In genomic region chr10:124589491-124590006, GRCh38 we compare ENCODE assay signal across 12 cellular contexts.
DNase-seq lines count a peak whose midpoint lies in the region; ATAC-seq, FAIRE-seq and TF ChIP-seq lines count a peak whose summit lies in the region.
"Had no signal": no experiment of that assay in that cellular context is flagged by ENCODE, and none has a peak within 500 bp of the region (broad histone marks: within the 10 kb centered on the region; RNA-seq: fewer than 3 reads in every experiment).

No MANE protein-coding gene starts in this region.

- DNase-seq in DMS79 treated with DMSO at 0.1 percent for 48 hours (lab: John Stamatoyannopoulos, UW) (peak; percentile 43), body of pancreas (peak; percentile 63 to 78 (median 72)), keratinocyte (ENCODE audit: low read depth, low spot score) (no peak), retina (peak; percentile 34), iPS-NIHi11 (ENCODE audit: low spot score) (no peak), D721Med (ENCODE audit: insufficient read length, low spot score) (no peak), HEK293T (ENCODE audit: extremely low spot score) (no peak), amniotic stem cell (lab: John Stamatoyannopoulos, UW) (no peak)
- DNase-seq: activated CD4-positive, alpha-beta T cell treated with anti-CD3 and anti-CD28 coated beads for 4 hours; lower lobe of right lung had no signal

- H3K4me1 ChIP-seq in body of pancreas (peaks cover 22% of the 10 kb centered on the region), keratinocyte (ENCODE audit: control insufficient read depth, extremely low read depth, insufficient read depth, low read length) (no peaks in the 10 kb centered on the region)
- H3K4me1 ChIP-seq: SJSA1 had no signal

- WGBS in body of pancreas, 2 donors = 18 to 19% methylated on average over 13 to 22 of the region's 22 CpGs

- no peaks in the 10 kb centered on the region for H3K9me1 ChIP-seq in keratinocyte (ENCODE audit: control insufficient read depth, extremely low read depth, insufficient read depth, low read length)

- H3K9me3 ChIP-seq in body of pancreas (no peaks in the 10 kb centered on the region), keratinocyte (ENCODE audit: control insufficient read depth, low read depth, low read length) (peaks cover 5% of the 10 kb centered on the region)
- H3K9me3 ChIP-seq: lower lobe of right lung, SJSA1 had no signal

- CTCF ChIA-PET in HEK293T (lab: Yijun Ruan, JAX) = no interaction called here

- peak overlapping the region in 3 of 4 donors; percentile 24 to 49 (median 46) for H3K27ac ChIP-seq in body of pancreas
- no peak overlapping the region for H3K27ac ChIP-seq in keratinocyte (ENCODE audit: control insufficient read depth, insufficient read depth, low read length)
- H3K27ac ChIP-seq: lower lobe of right lung, SJSA1 had no signal

- intact Hi-C loops in body of pancreas (cut with DNase I) = no loop called here

- ATAC-seq in body of pancreas = peak; percentile 57

- no peaks in the 10 kb centered on the region for H3K79me2 ChIP-seq in keratinocyte (ENCODE audit: control insufficient read depth, insufficient read depth, low read length)

- no peak overlapping the region for H2AFZ ChIP-seq in keratinocyte (ENCODE audit: control insufficient read depth, low read length)

- peak in 1 of 3 donors; percentile 22 for TF ChIP-seq POLR2A in body of pancreas (IDR thresholded peaks at IDR 0.05)

- no peak overlapping the region for H3K9ac ChIP-seq in keratinocyte (ENCODE audit: control insufficient read depth, extremely low read depth, insufficient read depth, low read length)

- H3K4me3 ChIP-seq in body of pancreas = no peak overlapping the region
- H3K4me3 ChIP-seq in keratinocyte (ENCODE audit: control insufficient read depth in 2 of 3, extremely low read depth in 1 of 3, insufficient read depth in 2 of 3, low read depth in 1 of 3, low read length in 3 of 3) = no peak overlapping the region
- H3K4me3 ChIP-seq: lower lobe of right lung, SJSA1 had no signal

- TF ChIP-seq CTCF in body of pancreas (IDR thresholded peaks at IDR 0.05) (peak in 1 of 7 experiments; percentile 10), keratinocyte (optimal IDR thresholded peaks at IDR 0.05 in 1 of 3, IDR thresholded peaks at IDR 0.05 in 1 of 3, conservative IDR thresholded peaks at IDR 0.05 in 1 of 3; ENCODE audit: extremely low read depth in 1 of 3, insufficient read depth in 2 of 3, low read length in 3 of 3) (no peak), D721Med (IDR thresholded peaks at IDR 0.05; ENCODE audit: insufficient read depth, missing control alignments) (no peak)

- dilution Hi-C loops in keratinocyte (cut with MboI; ENCODE audit: extremely low pct_ligation_motif_present, low sequenced_read_pairs) = no loop called here

- peak overlapping the region; percentile 18 for H3K4me2 ChIP-seq in keratinocyte (ENCODE audit: control insufficient read depth, extremely low read depth, insufficient read depth, low read depth, low read length)

- FAIRE-seq in keratinocyte (lab: Jason Lieb, UNC) (no peak), D721Med (lab: Jason Lieb, UNC) (no peak)
- FAIRE-seq: GM12892 had no signal

- no peaks in the 10 kb centered on the region for H3K27me3 ChIP-seq in body of pancreas
- peaks cover 20% of the 10 kb centered on the region for H3K27me3 ChIP-seq in keratinocyte (ENCODE audit: control insufficient read depth, extremely low read depth, insufficient read depth, low read length)
- H3K27me3 ChIP-seq: SJSA1 had no signal

- POLR2A ChIA-PET in HEK293T (lab: Yijun Ruan, JAX) = no interaction called here

- H3K36me3 ChIP-seq in body of pancreas (replicated peaks in 1 of 2; ENCODE audit: insufficient read depth in 1 of 2, low read depth in 2 of 2) (no peaks in the 10 kb centered on the region), keratinocyte (ENCODE audit: control insufficient read depth in 2 of 2, extremely low read depth in 1 of 2, insufficient read depth in 2 of 2, low read length in 2 of 2) (no peaks in the 10 kb centered on the region)
- H3K36me3 ChIP-seq: lower lobe of right lung, SJSA1 had no signal

- H4K20me1 ChIP-seq in keratinocyte (ENCODE audit: control insufficient read depth, extremely low read depth, insufficient read depth, low read length) = no peaks in the 10 kb centered on the region

TF ChIP-seq in HEK293T, 16 proteins besides CTCF, POLR2A, EP300 and RAD21:
- TF ChIP-seq ZNF384 (IDR thresholded peaks at IDR 0.05) (no peak), LEF1 (IDR thresholded peaks at IDR 0.05; ENCODE audit: borderline replicate concordance) (no peak), HDGF (IDR thresholded peaks at IDR 0.05; ENCODE audit: borderline replicate concordance) (no peak)
TF ChIP-seq in HEK293T: peak in this region for 0.

Comparison
In these comparisons a context has a peak if more than half of its experiments do, and no peak if none do; other contexts are left out.
1. DNase-seq: peak in DMS79 treated with DMSO at 0.1 percent for 48 hours (single experiment), body of pancreas (4 of 4) and retina (single experiment); none in keratinocyte (single experiment), iPS-NIHi11 (single experiment), D721Med (single experiment), HEK293T (single experiment) and amniotic stem cell (single experiment).